8 cellular contexts compared by ENCODE assay signal in genomic region chr6:107670792-107671199, GRCh38.
DNase-seq lines count a peak whose midpoint lies in the region; ATAC-seq and TF ChIP-seq lines count a peak whose summit lies in the region.

No MANE protein-coding gene starts in this region.

- H3K9me2 ChIP-seq in OCI-LY1 (ENCODE audit: low read depth, low read length) = no peaks in the 10 kb centered on the region

- peak; percentile 33 for ATAC-seq in GM21390 (IDR thresholded peaks at IDR 0.05; ENCODE audit: unreplicated experiment)

- no peaks in the 10 kb centered on the region for H3K9me3 ChIP-seq in OCI-LY1 (ENCODE audit: low read length)
- H3K9me3 ChIP-seq in CD8-positive, alpha-beta memory T cell (ENCODE audit: low read length) = no peaks in the 10 kb centered on the region
- H3K9me3 ChIP-seq in CD4-positive, alpha-beta memory T cell (ENCODE audit: control insufficient read depth in 1 of 2, low read length in 2 of 2) = no peaks in the 10 kb centered on the region

- no peak overlapping the region for H2AFZ ChIP-seq in OCI-LY1 (ENCODE audit: low read length)

- H3K27me3 Mint-ChIP-seq in neural crest cell (ENCODE audit: low read depth) = no peaks in the 10 kb centered on the region
- peaks cover 0 to 2% of the 10 kb centered on the region in 2 donors for H3K27me3 Mint-ChIP-seq in CD8-positive, alpha-beta memory T cell
- H3K27me3 Mint-ChIP-seq in CD4-positive, alpha-beta memory T cell = peaks cover 0 to under 1% of the 10 kb centered on the region in 2 donors

- H3F3A ChIP-seq in OCI-LY1 (ENCODE audit: insufficient read depth, low read length) = no peaks in the 10 kb centered on the region

- POLR2A ChIA-PET in CD8-positive, alpha-beta memory T cell (lab: Charles Lee) = no interaction called here
- POLR2A ChIA-PET in CD4-positive, alpha-beta memory T cell (lab: Charles Lee; ENCODE audit: partially characterized antibody) = no interaction called here

- intact Hi-C loops in dorsolateral prefrontal cortex (cut with DNase I) = loop anchor here in 1 of 2 donors (10.0 kb wide), 1 partner anchor 176 kb away; the partner anchor contains the start of gene SOBP
- intact Hi-C loops in CD4-positive, alpha-beta memory T cell (cut with micrococcal nuclease) = loop anchor here (10.0 kb wide), 1 partner anchor 824 kb away; no protein-coding TSS in a partner anchor

- peaks cover 68% of the 10 kb centered on the region for H3K4me1 Mint-ChIP-seq in neural crest cell
- peaks cover 19 to 29% (median 27%) of the 10 kb centered on the region in 3 donors for H3K4me1 Mint-ChIP-seq in CD8-positive, alpha-beta memory T cell
- H3K4me1 Mint-ChIP-seq in CD4-positive, alpha-beta memory T cell = peaks cover 15 to 24% (median 19%) of the 10 kb centered on the region in 4 donors

- H3K4me3 ChIP-seq in OCI-LY1 (ENCODE audit: low read depth, low read length, poor library complexity, severe bottlenecking) (no peak overlapping the region), dorsolateral prefrontal cortex (no peak overlapping the region)
- H3K4me3 ChIP-seq in CD8-positive, alpha-beta memory T cell (ENCODE audit: low read length) = no peak overlapping the region
- H3K4me3 ChIP-seq in CD4-positive, alpha-beta memory T cell (ENCODE audit: low read length in 2 of 2) = no peak overlapping the region

- H3K27me3 ChIP-seq in OCI-LY1 (ENCODE audit: insufficient read depth, low read length) = no peaks in the 10 kb centered on the region
- H3K27me3 ChIP-seq in dorsolateral prefrontal cortex = no peaks in the 10 kb centered on the region
- H3K27me3 ChIP-seq in CD8-positive, alpha-beta memory T cell (ENCODE audit: insufficient read depth, low read length, poor library complexity, severe bottlenecking) = no peaks in the 10 kb centered on the region
- H3K27me3 ChIP-seq in CD4-positive, alpha-beta memory T cell (ENCODE audit: insufficient read depth, low read length) = no peaks in the 10 kb centered on the region

- H3K79me2 ChIP-seq in OCI-LY1 (ENCODE audit: insufficient read depth, low read length) = no peaks in the 10 kb centered on the region

- H3K9ac ChIP-seq in OCI-LY1 (ENCODE audit: low read length) = peak overlapping the region; percentile 16; the same call in 1 of the 2 replicates

- H3K27ac Mint-ChIP-seq in neural crest cell (ENCODE audit: unreplicated experiment) = peak overlapping the region; percentile 30
- peak overlapping the region in 1 of 8 donors; percentile 35 for H3K27ac Mint-ChIP-seq in CD8-positive, alpha-beta memory T cell
- peak overlapping the region in 1 of 7 donors; percentile 11 for H3K27ac Mint-ChIP-seq in CD4-positive, alpha-beta memory T cell

- CTCF ChIA-PET in CD8-positive, alpha-beta memory T cell (lab: Charles Lee) = interaction anchor here (0.9 to 1.3 kb wide), 4 partner anchors 13 to 380 kb away, joined by 3 read pairs; no protein-coding TSS in a partner anchor
- CTCF ChIA-PET in CD4-positive, alpha-beta memory T cell (lab: Charles Lee; ENCODE audit: partially characterized antibody) = interaction anchor here (0.7 to 8.2 kb wide), 3 partner anchors 177 to 539 kb away, joined by 3 to 111 read pairs (median 96); no protein-coding TSS in a partner anchor

- H3K36me3 ChIP-seq in OCI-LY1 (ENCODE audit: insufficient read depth, low read length) = no peaks in the 10 kb centered on the region
- H3K36me3 ChIP-seq in CD8-positive, alpha-beta memory T cell (ENCODE audit: insufficient read depth, low read length) = no peaks in the 10 kb centered on the region
- no peaks in the 10 kb centered on the region for H3K36me3 ChIP-seq in CD4-positive, alpha-beta memory T cell (ENCODE audit: insufficient read depth, low read length)

- H3K27ac ChIP-seq in OCI-LY1 (ENCODE audit: low read depth, low read length, poor library complexity, severe bottlenecking) (no peak overlapping the region), dorsolateral prefrontal cortex (peak overlapping the region in 1 of 59 donors; percentile 12)
- no peak overlapping the region for H3K27ac ChIP-seq in CD8-positive, alpha-beta memory T cell (ENCODE audit: low read depth, low read length)
- no peak overlapping the region for H3K27ac ChIP-seq in CD4-positive, alpha-beta memory T cell (ENCODE audit: low read depth, low read length)

- no peak for TF ChIP-seq CTCF in OCI-LY1 (IDR thresholded peaks at IDR 0.05; ENCODE audit: low read length)
- TF ChIP-seq CTCF in dorsolateral prefrontal cortex (IDR thresholded peaks at IDR 0.05 in 54 of 56, conservative IDR thresholded peaks at IDR 0.05 in 2 of 56; ENCODE audit: low read depth in 1 of 56, partially characterized antibody in 56 of 56) = peak in 1 of 56 donors; percentile 22
- no peak for TF ChIP-seq CTCF in neural crest cell (conservative IDR thresholded peaks at IDR 0.05)

- H3K4me1 ChIP-seq in OCI-LY1 (ENCODE audit: insufficient read depth, low read length, severe bottlenecking) = peaks cover 39% of the 10 kb centered on the region
- peaks cover 14% of the 10 kb centered on the region for H3K4me1 ChIP-seq in CD8-positive, alpha-beta memory T cell (ENCODE audit: insufficient read depth, low read length)
- peaks cover 27% of the 10 kb centered on the region for H3K4me1 ChIP-seq in CD4-positive, alpha-beta memory T cell (ENCODE audit: insufficient read depth, low read length)

- H3K36me3 Mint-ChIP-seq in neural crest cell (ENCODE audit: low read depth) = no peaks in the 10 kb centered on the region
- no peaks in the 10 kb centered on the region for H3K36me3 Mint-ChIP-seq in CD8-positive, alpha-beta memory T cell
- H3K36me3 Mint-ChIP-seq in CD4-positive, alpha-beta memory T cell = no peaks in the 10 kb centered on the region

- no peaks in the 10 kb centered on the region for H3K9me3 Mint-ChIP-seq in neural crest cell
- H3K9me3 Mint-ChIP-seq in CD8-positive, alpha-beta memory T cell = no peaks in the 10 kb centered on the region
- no peaks in the 10 kb centered on the region for H3K9me3 Mint-ChIP-seq in CD4-positive, alpha-beta memory T cell

- H4K20me1 ChIP-seq in OCI-LY1 (ENCODE audit: insufficient read depth, low read length) = no peaks in the 10 kb centered on the region

- H3K4me2 ChIP-seq in OCI-LY1 (ENCODE audit: low read length) = peak overlapping the region; percentile 50

- peak overlapping the region; percentile 62 for H3K4me3 Mint-ChIP-seq in neural crest cell
- no peak overlapping the region for H3K4me3 Mint-ChIP-seq in CD8-positive, alpha-beta memory T cell
- H3K4me3 Mint-ChIP-seq in CD4-positive, alpha-beta memory T cell = peak overlapping the region in 2 of 8 donors; percentile 18 to 22

- DNase-seq in DMS 273 (lab: John Stamatoyannopoulos, UW; ENCODE audit: unreplicated experiment) = peak; percentile 54
- DNase-seq in dorsolateral prefrontal cortex = peak in 8 of 10 donors; percentile 19 to 58 (median 51)
- DNase-seq in neural crest cell (ENCODE audit: low read depth, low spot score) = peak; percentile 44
- no peak for DNase-seq in NCI-H1105 treated with DMSO at 0.1 percent for 48 hours (lab: John Stamatoyannopoulos, UW)
- no peak for DNase-seq in CD8-positive, alpha-beta memory T cell
- DNase-seq in CD4-positive, alpha-beta memory T cell = no peak

Comparison
In these comparisons a context has a peak if more than half of its experiments do, and no peak if none do; other contexts are left out.
1. DNase-seq: peak in DMS 273 (single experiment), dorsolateral prefrontal cortex (8 of 10) and neural crest cell (single experiment); none in NCI-H1105 treated with DMSO at 0.1 percent for 48 hours (single experiment), CD8-positive, alpha-beta memory T cell (0 of 5) and CD4-positive, alpha-beta memory T cell (0 of 5).